In genomic region chr13:79909664-79910063, GRCh38 we compare ENCODE assay signal across 31 cellular contexts.
"Had no signal": no experiment of that assay in that cellular context is flagged by ENCODE, and none has a peak within 500 bp of the region (broad histone marks: within the 10 kb centered on the region; RNA-seq: fewer than 3 reads in every experiment).

No MANE protein-coding gene starts in this region.

- H3K36me3 Mint-ChIP-seq: activated naive CD8-positive, alpha-beta T cell treated with anti-CD3 and anti-CD28 coated beads for 36 hours had no signal

- H3K27me3 ChIP-seq: ascending aorta, cardiac muscle cell had no signal

- H3K27ac Mint-ChIP-seq: activated CD4-positive, alpha-beta T cell treated with anti-CD3 and anti-CD28 coated beads, Interleukin-2, amount 10 ng/mL, durations not matched to agents 24 days and 14 days; activated CD8-positive, alpha-beta T cell treated with anti-CD3 and anti-CD28 coated beads for 36 hours; activated naive CD8-positive, alpha-beta T cell treated with anti-CD3 and anti-CD28 coated beads for 36 hours; activated T-cell treated with anti-CD3 and anti-CD28 coated beads, Interleukin-2, amount 50 U/mL, for 72 hours; activated T-helper 17 cell treated with anti-CD3 and anti-CD28 coated beads, Interleukin-2, amount 50 U/mL, for 72 hours; T-helper 1 cell treated with Interleukin-12 subunit alpha and Interleukin-12 subunit beta and Interleukin-4 antibody, amounts not matched to agents 30 μg/mL and 1 μg/mL, for 36 hours; T-helper 2 cell treated with Interferon-gamma antibody and Interleukin-4, amounts not matched to agents 5 μg/mL and 100 μg/mL, for 36 hours had no signal

- H3K27me3 Mint-ChIP-seq: activated CD4-positive, alpha-beta T cell treated with anti-CD3 and anti-CD28 coated beads, Interleukin-2, amount 10 ng/mL, durations not matched to agents 24 days and 14 days; activated CD8-positive, alpha-beta T cell treated with anti-CD3 and anti-CD28 coated beads for 36 hours; activated naive CD8-positive, alpha-beta T cell treated with anti-CD3 and anti-CD28 coated beads for 36 hours; activated T-helper 17 cell treated with anti-CD3 and anti-CD28 coated beads, Interleukin-2, amount 50 U/mL, for 72 hours had no signal

- H3K36me3 ChIP-seq: ascending aorta, cardiac muscle cell had no signal

- H3K9me3 Mint-ChIP-seq: activated CD4-positive, alpha-beta T cell treated with anti-CD3 and anti-CD28 coated beads, Interleukin-2, amount 10 ng/mL, durations not matched to agents 24 days and 14 days; activated CD8-positive, alpha-beta T cell treated with anti-CD3 and anti-CD28 coated beads for 36 hours; activated naive CD8-positive, alpha-beta T cell treated with anti-CD3 and anti-CD28 coated beads for 36 hours; activated T-cell treated with anti-CD3 and anti-CD28 coated beads, Interleukin-2, amount 50 U/mL, for 72 hours; T-helper 1 cell treated with Interleukin-12 subunit alpha and Interleukin-12 subunit beta and Interleukin-4 antibody, amounts not matched to agents 30 μg/mL and 1 μg/mL, for 36 hours; T-helper 2 cell treated with Interferon-gamma antibody and Interleukin-4, amounts not matched to agents 5 μg/mL and 100 μg/mL, for 36 hours had no signal

- ATAC-seq: activated CD8-positive, alpha-beta T cell treated with anti-CD3 and anti-CD28 coated beads for 36 hours; activated T-cell treated with anti-CD3 and anti-CD28 coated beads, Interleukin-2, amount 50 U/mL, for 72 hours; activated T-helper 17 cell treated with anti-CD3 and anti-CD28 coated beads, Interleukin-2, amount 50 U/mL, for 72 hours had no signal

- H3K4me3 ChIP-seq: ascending aorta, cardiac muscle cell, SK-N-MC had no signal

- H3K4me3 Mint-ChIP-seq: activated CD4-positive, alpha-beta T cell treated with anti-CD3 and anti-CD28 coated beads, Interleukin-2, amount 10 ng/mL, durations not matched to agents 24 days and 14 days; activated CD8-positive, alpha-beta T cell treated with anti-CD3 and anti-CD28 coated beads for 36 hours; activated naive CD8-positive, alpha-beta T cell treated with anti-CD3 and anti-CD28 coated beads for 36 hours; activated T-cell treated with anti-CD3 and anti-CD28 coated beads, Interleukin-2, amount 50 U/mL, for 72 hours; activated T-helper 17 cell treated with anti-CD3 and anti-CD28 coated beads, Interleukin-2, amount 50 U/mL, for 72 hours; T-helper 1 cell treated with Interleukin-12 subunit alpha and Interleukin-12 subunit beta and Interleukin-4 antibody, amounts not matched to agents 30 μg/mL and 1 μg/mL, for 36 hours; T-helper 2 cell treated with Interferon-gamma antibody and Interleukin-4, amounts not matched to agents 5 μg/mL and 100 μg/mL, for 36 hours had no signal

- DNase-seq: activated CD4-positive, alpha-beta T cell treated with anti-CD3 and anti-CD28 coated beads, Interleukin-2, amount 10 ng/mL, durations not matched to agents 24 days and 14 days; activated CD4-positive, alpha-beta T cell treated with anti-CD3 and anti-CD28 coated beads, Interleukin-2, amount 50 U/mL, for 4 hours; activated CD8-positive, alpha-beta T cell treated with anti-CD3 and anti-CD28 coated beads for 36 hours; activated effector memory CD4-positive, alpha-beta T cell treated with anti-CD3 and anti-CD28 coated beads, Interleukin-2, amount 50 U/mL, for 16 hours; activated naive CD4-positive, alpha-beta T cell; activated naive CD4-positive, alpha-beta T cell treated with anti-CD3 and anti-CD28 coated beads, Interleukin-2, amount 50 U/mL, for 16 hours; activated naive CD8-positive, alpha-beta T cell treated with anti-CD3 and anti-CD28 coated beads for 36 hours; activated T-cell treated with anti-CD3 and anti-CD28 coated beads, Interleukin-2, amount 50 U/mL, for 1 hour; activated T-cell treated with anti-CD3 and anti-CD28 coated beads, Interleukin-2, amount 50 U/mL, for 72 hours; amniotic stem cell; Kasumi-1; KG1; MM.1S; MV-4-11; NCI-H1092; NCI-H1436 treated with DMSO at 0.1 percent for 48 hours; NCI-H187; NCI-H2029 treated with DMSO at 0.1 percent for 48 hours; NCI-H2107; NCI-H2171; NCI-H510A; NCI-H526; NCI-H748 treated with DMSO at 0.1 percent for 48 hours; OCI-M1; Right ventricle myocardium superior had no signal

- H3K4me1 Mint-ChIP-seq: activated CD4-positive, alpha-beta T cell treated with anti-CD3 and anti-CD28 coated beads, Interleukin-2, amount 10 ng/mL, durations not matched to agents 24 days and 14 days; activated naive CD8-positive, alpha-beta T cell treated with anti-CD3 and anti-CD28 coated beads for 36 hours; activated T-helper 17 cell treated with anti-CD3 and anti-CD28 coated beads, Interleukin-2, amount 50 U/mL, for 72 hours had no signal
